ENCODE assay signal across 26 cellular contexts in the genomic region with DNA sequence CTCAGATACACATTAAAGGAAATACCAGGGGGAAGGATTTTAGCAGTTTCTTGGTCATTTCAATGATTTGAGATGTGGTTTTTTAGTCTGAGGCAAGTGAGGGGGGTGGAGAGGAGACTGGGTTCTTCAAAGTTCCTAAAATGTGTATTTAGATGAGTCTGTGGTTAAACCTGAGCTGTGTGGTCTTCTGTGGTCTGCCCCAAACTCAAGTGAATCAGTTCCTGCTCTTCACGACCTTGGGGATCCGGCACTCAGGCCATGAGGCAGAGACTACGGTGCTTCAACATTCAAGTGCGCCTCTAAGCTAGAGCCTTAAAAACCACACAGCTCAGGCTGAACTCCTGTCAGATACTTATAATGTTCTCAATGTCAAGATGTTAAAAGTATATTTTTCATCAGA.
DNase-seq lines count a peak whose midpoint lies in the region; ATAC-seq and TF ChIP-seq lines count a peak whose summit lies in the region.
"Had no signal": no experiment of that assay in that cellular context is flagged by ENCODE, and none has a peak within 500 bp of the region (broad histone marks: within the 10 kb centered on the region; RNA-seq: fewer than 3 reads in every experiment).

No MANE protein-coding gene starts in this region.

- 0 out of 2 replicates have a peak, but pooled peaks cover 3% of the 10 kb centered on the region for H3K9me2 ChIP-seq in GM23338 (ENCODE audit: insufficient read depth)

- H3K4me3 ChIP-seq in GM23338: no peak overlapping the region
- H3K4me3 ChIP-seq in KMS-11 (IDR thresholded peaks at IDR 0.05; ENCODE audit: insufficient read depth, low read depth, low read length): no peak overlapping the region
- H3K4me3 ChIP-seq: adrenal gland, HAP-1, left lung, right lobe of liver, SK-N-MC, upper lobe of left lung had no signal

- H3K27me3 ChIP-seq in GM23338 (ENCODE audit: insufficient read depth) (no peaks in the 10 kb centered on the region), KMS-11 (ENCODE audit: insufficient read depth, low read depth) (no peaks in the 10 kb centered on the region)
- H3K27me3 ChIP-seq: adrenal gland, left lung, right lobe of liver, upper lobe of left lung had no signal

- H3K4me1 Mint-ChIP-seq in GM23338: peaks cover 10% of the 10 kb centered on the region; the same call in 2 of the 3 replicates
- H3K4me1 Mint-ChIP-seq in glutamatergic neuron (ENCODE audit: low read depth, unreplicated experiment): peaks cover 2% of the 10 kb centered on the region
- H3K4me1 Mint-ChIP-seq: activated CD4-positive, alpha-beta T cell treated with anti-CD3 and anti-CD28 coated beads, Interleukin-2, amount 10 ng/mL, durations not matched to agents 24 days and 14 days; activated CD8-positive, alpha-beta memory T cell treated with anti-CD3 and anti-CD28 coated beads, Interleukin-2, amount 10 ng/mL, durations not matched to agents 7 days and 5 days; CD4-positive, CD25-positive, alpha-beta regulatory T cell; stimulated activated memory B cell treated with anti-CD40 and anti-IgM and Interleukin-4, amounts not matched to agents 10 μg/mL and 1 μg/mL and 100 μg/mL, for 72 hours had no signal

- peaks cover under 1% of the 10 kb centered on the region; the same call in 1 of the 2 replicates for H3K4me1 ChIP-seq in GM23338 (ENCODE audit: insufficient read depth)
- H3K4me1 ChIP-seq in KMS-11 (ENCODE audit: low read depth, poor library complexity, severe bottlenecking): peaks cover 20% of the 10 kb centered on the region
- H3K4me1 ChIP-seq: adrenal gland, HAP-1, left lung, right lobe of liver, upper lobe of left lung had no signal

- H4K20me1 ChIP-seq in GM23338 (replicated peaks; ENCODE audit: insufficient read depth): no peaks in the 10 kb centered on the region
- no peaks in the 10 kb centered on the region for H4K20me1 ChIP-seq in KMS-11 (ENCODE audit: insufficient read depth)

- H3K27ac Mint-ChIP-seq in GM23338: peak overlapping the region; percentile 91
- no peak overlapping the region for H3K27ac Mint-ChIP-seq in glutamatergic neuron (ENCODE audit: unreplicated experiment)
- H3K27ac Mint-ChIP-seq: activated CD4-positive, alpha-beta T cell treated with anti-CD3 and anti-CD28 coated beads, Interleukin-2, amount 10 ng/mL, durations not matched to agents 24 days and 14 days; activated CD8-positive, alpha-beta memory T cell treated with anti-CD3 and anti-CD28 coated beads, Interleukin-2, amount 10 ng/mL, durations not matched to agents 7 days and 5 days; activated naive CD4-positive, alpha-beta T cell treated with anti-CD3 and anti-CD28 coated beads for 36 hours; activated T-cell treated with anti-CD3 and anti-CD28 coated beads, Interleukin-2, amount 50 U/mL, for 72 hours; CD4-positive, CD25-positive, alpha-beta regulatory T cell; stimulated activated memory B cell treated with anti-CD40 and anti-IgM and Interleukin-4, amounts not matched to agents 10 μg/mL and 1 μg/mL and 100 μg/mL, for 72 hours had no signal

- H3K9me3 Mint-ChIP-seq in GM23338: no peaks in the 10 kb centered on the region
- peaks cover 2% of the 10 kb centered on the region for H3K9me3 Mint-ChIP-seq in glutamatergic neuron (ENCODE audit: unreplicated experiment)
- H3K9me3 Mint-ChIP-seq: activated CD4-positive, alpha-beta T cell treated with anti-CD3 and anti-CD28 coated beads, Interleukin-2, amount 10 ng/mL, durations not matched to agents 24 days and 14 days; activated naive CD4-positive, alpha-beta T cell treated with anti-CD3 and anti-CD28 coated beads for 36 hours; stimulated activated memory B cell treated with anti-CD40 and anti-IgM and Interleukin-4, amounts not matched to agents 10 μg/mL and 1 μg/mL and 100 μg/mL, for 72 hours had no signal

- peak; percentile 23 for DNase-seq in GM23338 (ENCODE audit: low spot score)
- DNase-seq in NOMO-1 treated with dmso at 0.1 percent for 144 hours (lab: John Stamatoyannopoulos, UW; ENCODE audit: unreplicated experiment): peak; percentile 66
- DNase-seq in glomerular visceral epithelial cell (ENCODE audit: extremely low spot score): peak; percentile 52
- DNase-seq in GOT3 (lab: John Stamatoyannopoulos, UW): no peak
- DNase-seq in glutamatergic neuron: no peak
- no peak for DNase-seq in NCI-H69 (lab: John Stamatoyannopoulos, UW)
- DNase-seq: activated CD4-positive, alpha-beta T cell treated with anti-CD3 and anti-CD28 coated beads, Interleukin-2, amount 10 ng/mL, durations not matched to agents 24 days and 14 days; activated CD8-positive, alpha-beta memory T cell treated with anti-CD3 and anti-CD28 coated beads, Interleukin-2, amount 10 ng/mL, durations not matched to agents 7 days and 5 days; activated naive CD4-positive, alpha-beta T cell treated with anti-CD3 and anti-CD28 coated beads for 36 hours; activated T-cell treated with anti-CD3 and anti-CD28 coated beads, Interleukin-2, amount 50 U/mL, for 72 hours; adrenal gland; CD4-positive, CD25-positive, alpha-beta regulatory T cell; left lung; mesenchymal stem cell; NCI-H1092; NCI-H1694 treated with DMSO at 0.1 percent for 48 hours; NCI-H526; right lobe of liver; stimulated activated CD4-positive, alpha-beta T cell treated with anti-CD3 and anti-CD28 coated beads, Interleukin-4, amount 100 ng/mL, for 4 hours; substantia nigra; upper lobe of left lung had no signal

- H3K4me2 ChIP-seq in GM23338: no peak overlapping the region
- H3K4me2 ChIP-seq in KMS-11: peak overlapping the region; percentile 60

- H3K9ac ChIP-seq in KMS-11: no peak overlapping the region

- no peak overlapping the region for H3K27ac ChIP-seq in GM23338 (ENCODE audit: low read depth)
- H3K27ac ChIP-seq in KMS-11: peak overlapping the region; percentile 41; the same call in 1 of the 2 replicates
- H3K27ac ChIP-seq: adrenal gland, left lung, right lobe of liver, RWPE1, SK-N-MC, upper lobe of left lung had no signal

- H3K4me3 Mint-ChIP-seq in GM23338 (no peak overlapping the region), glutamatergic neuron (ENCODE audit: unreplicated experiment) (no peak overlapping the region)
- H3K4me3 Mint-ChIP-seq: activated CD4-positive, alpha-beta T cell treated with anti-CD3 and anti-CD28 coated beads, Interleukin-2, amount 10 ng/mL, durations not matched to agents 24 days and 14 days; activated CD8-positive, alpha-beta memory T cell treated with anti-CD3 and anti-CD28 coated beads, Interleukin-2, amount 10 ng/mL, durations not matched to agents 7 days and 5 days; activated naive CD4-positive, alpha-beta T cell treated with anti-CD3 and anti-CD28 coated beads for 36 hours; activated T-cell treated with anti-CD3 and anti-CD28 coated beads, Interleukin-2, amount 50 U/mL, for 72 hours; CD4-positive, CD25-positive, alpha-beta regulatory T cell; stimulated activated memory B cell treated with anti-CD40 and anti-IgM and Interleukin-4, amounts not matched to agents 10 μg/mL and 1 μg/mL and 100 μg/mL, for 72 hours had no signal

- no peaks in the 10 kb centered on the region for H3K36me3 Mint-ChIP-seq in GM23338 (ENCODE audit: low read depth)
- H3K36me3 Mint-ChIP-seq in glutamatergic neuron (ENCODE audit: unreplicated experiment): no peaks in the 10 kb centered on the region
- H3K36me3 Mint-ChIP-seq: activated CD8-positive, alpha-beta memory T cell treated with anti-CD3 and anti-CD28 coated beads, Interleukin-2, amount 10 ng/mL, durations not matched to agents 7 days and 5 days; CD4-positive, CD25-positive, alpha-beta regulatory T cell; stimulated activated memory B cell treated with anti-CD40 and anti-IgM and Interleukin-4, amounts not matched to agents 10 μg/mL and 1 μg/mL and 100 μg/mL, for 72 hours had no signal

- H3K36me3 ChIP-seq in GM23338 (ENCODE audit: insufficient read depth) (no peaks in the 10 kb centered on the region), KMS-11 (ENCODE audit: insufficient read depth) (no peaks in the 10 kb centered on the region)
- H3K36me3 ChIP-seq: adrenal gland, HAP-1, left lung, right lobe of liver, upper lobe of left lung had no signal

- H3F3A ChIP-seq in GM23338 (replicated peaks; ENCODE audit: low read depth): no peaks in the 10 kb centered on the region

- TF ChIP-seq CTCF in GM23338 (conservative IDR thresholded peaks at IDR 0.05; ENCODE audit: low read depth in 2 of 2): no peak
- TF ChIP-seq CTCF in KMS-11 (conservative IDR thresholded peaks at IDR 0.05; ENCODE audit: low read depth, low read length): no peak
- no peak for TF ChIP-seq CTCF in glutamatergic neuron (IDR thresholded peaks at IDR 0.05; ENCODE audit: partially characterized antibody, unreplicated experiment)

- no peaks in the 10 kb centered on the region for H3K27me3 Mint-ChIP-seq in GM23338 (ENCODE audit: insufficient read depth, low read depth, poor library complexity)
- peaks cover 3% of the 10 kb centered on the region for H3K27me3 Mint-ChIP-seq in glutamatergic neuron (ENCODE audit: unreplicated experiment)
- H3K27me3 Mint-ChIP-seq: activated CD4-positive, alpha-beta T cell treated with anti-CD3 and anti-CD28 coated beads, Interleukin-2, amount 10 ng/mL, durations not matched to agents 24 days and 14 days; activated CD8-positive, alpha-beta memory T cell treated with anti-CD3 and anti-CD28 coated beads, Interleukin-2, amount 10 ng/mL, durations not matched to agents 7 days and 5 days; stimulated activated memory B cell treated with anti-CD40 and anti-IgM and Interleukin-4, amounts not matched to agents 10 μg/mL and 1 μg/mL and 100 μg/mL, for 72 hours had no signal

- ATAC-seq in GM23338: peak; percentile 66
- ATAC-seq: activated CD8-positive, alpha-beta memory T cell treated with anti-CD3 and anti-CD28 coated beads, Interleukin-2, amount 10 ng/mL, durations not matched to agents 7 days and 5 days; activated T-cell treated with anti-CD3 and anti-CD28 coated beads, Interleukin-2, amount 50 U/mL, for 72 hours; left lung; right lobe of liver; stimulated activated memory B cell treated with anti-CD40 and anti-IgM and Interleukin-4, amounts not matched to agents 10 μg/mL and 1 μg/mL and 100 μg/mL, for 72 hours had no signal

- H3K79me2 ChIP-seq in GM23338 (replicated peaks; ENCODE audit: insufficient read depth) (no peaks in the 10 kb centered on the region), KMS-11 (ENCODE audit: insufficient read depth, low read depth) (no peaks in the 10 kb centered on the region)

- H2AFZ ChIP-seq in GM23338: peak overlapping the region; percentile 30; the same call in 1 of the 2 replicates
- H2AFZ ChIP-seq in KMS-11 (ENCODE audit: low read depth): peak overlapping the region; percentile 19; the same call in 1 of the 2 replicates

TF ChIP-seq in GM23338, 12 proteins besides CTCF, POLR2A, EP300 and RAD21 (continues in another document):
- no peak for TF ChIP-seq NANOG (IDR thresholded peaks at IDR 0.05; ENCODE audit: borderline replicate concordance)

Comparison
In these comparisons a context has a peak if more than half of its experiments do, and no peak if none do; other contexts are left out.
1. DNase-seq: peak in GM23338 (single experiment), NOMO-1 treated with dmso at 0.1 percent for 144 hours (single experiment) and glomerular visceral epithelial cell (single experiment); none in GOT3 (single experiment), glutamatergic neuron (single experiment) and NCI-H69 (single experiment).